ENCODE assay signal across 10 cellular contexts in the genomic region with DNA sequence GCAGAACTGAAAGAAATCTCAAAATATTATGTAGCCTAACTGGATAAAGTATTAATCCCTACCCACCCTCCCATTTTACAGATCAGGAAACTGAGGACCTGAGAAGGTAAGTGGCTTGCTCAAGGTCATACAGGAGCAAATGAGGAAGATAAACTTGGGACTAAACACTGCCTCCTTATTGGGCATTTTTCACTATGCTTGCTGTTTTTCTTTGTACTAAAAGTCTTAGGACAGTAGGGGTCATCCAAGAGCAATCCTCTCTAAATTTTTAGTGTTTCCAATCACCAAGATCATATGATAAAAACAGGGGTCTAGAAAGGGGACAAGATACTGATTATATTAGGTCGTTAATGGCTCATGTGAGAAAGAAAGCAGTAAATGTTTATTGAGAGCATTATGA.
DNase-seq lines count a peak whose midpoint lies in the region; ATAC-seq lines count a peak whose summit lies in the region.
"Had no signal": no experiment of that assay in that cellular context is flagged by ENCODE, and none has a peak within 500 bp of the region (broad histone marks: within the 10 kb centered on the region; RNA-seq: fewer than 3 reads in every experiment).

No MANE protein-coding gene starts in this region.

- no peaks in the 10 kb centered on the region for H3K36me3 ChIP-seq in adipocyte (ENCODE audit: control insufficient read depth, insufficient read depth, low read length, severe bottlenecking)

- H3K4me1 ChIP-seq in adipocyte (ENCODE audit: control insufficient read depth, insufficient read depth, low read length): no peaks in the 10 kb centered on the region

- H3K4me1 Mint-ChIP-seq in memory B cell: peaks cover 4% of the 10 kb centered on the region

- no peak overlapping the region for H3K4me3 Mint-ChIP-seq in memory B cell

- H3K36me3 Mint-ChIP-seq in memory B cell: no peaks in the 10 kb centered on the region

- intact Hi-C loops in head of caudate nucleus (cut with DNase I): loop anchor here (10.0 kb wide), 1 partner anchor 1373 kb away; no protein-coding TSS in a partner anchor

- no peak overlapping the region for H3K9ac ChIP-seq in adipocyte (ENCODE audit: low read length)

- peaks cover 2% of the 10 kb centered on the region for H3K27me3 Mint-ChIP-seq in memory B cell

- H3K9me3 ChIP-seq in adipocyte (ENCODE audit: control insufficient read depth, low read length): no peaks in the 10 kb centered on the region

- no peak overlapping the region for H3K4me3 ChIP-seq in adipocyte (ENCODE audit: low read length)
- H3K4me3 ChIP-seq: lung had no signal

- peaks cover 6% of the 10 kb centered on the region for H3K27me3 ChIP-seq in adipocyte (replicated peaks; ENCODE audit: control insufficient read depth, insufficient read depth, low read length)

- H3K27ac Mint-ChIP-seq in memory B cell: no peak overlapping the region

- H3K9me3 Mint-ChIP-seq in memory B cell: no peaks in the 10 kb centered on the region

- DNase-seq in ELR (ENCODE audit: low read depth) (peak; percentile 5), adipocyte (ENCODE audit: low read depth) (peak; percentile 42), memory B cell (ENCODE audit: low spot score in 2 of 2) (no peak), ecto neural progenitor cell (ENCODE audit: low spot score) (no peak), head of caudate nucleus (no peak)
- DNase-seq: effector CD8-positive, alpha-beta T cell had no signal

- ATAC-seq in HG03460 (IDR thresholded peaks at IDR 0.05; ENCODE audit: unreplicated experiment): peak; percentile 66
- peak; percentile 35 for ATAC-seq in memory B cell (ENCODE audit: low read depth)
- ATAC-seq in GM21528 (IDR thresholded peaks at IDR 0.05; ENCODE audit: low FRiP score, unreplicated experiment): no peak
- ATAC-seq in GM18519 (IDR thresholded peaks at IDR 0.05; ENCODE audit: low FRiP score, unreplicated experiment): no peak

Comparison
In these comparisons a context has a peak if more than half of its experiments do, and no peak if none do; other contexts are left out.
1. DNase-seq: peak in ELR (single experiment) and adipocyte (single experiment); none in memory B cell (0 of 2), ecto neural progenitor cell (single experiment) and head of caudate nucleus (0 of 42).
2. ATAC-seq: peak in HG03460 (single experiment) and memory B cell (single experiment); none in GM21528 (single experiment) and GM18519 (single experiment).